ENCODE assay signal across 11 cellular contexts in genomic region chr9:121207371-121207940, GRCh38. TPM values are rescaled to one million over a fixed set of nuclear protein-coding genes. Genes with fewer than 3 reads are reported as not detected.
DNase-seq lines count a peak whose midpoint lies in the region; ATAC-seq, FAIRE-seq and TF ChIP-seq lines count a peak whose summit lies in the region.
"Had no signal": no experiment of that assay in that cellular context is flagged by ENCODE, and none has a peak within 500 bp of the region (broad histone marks: within the 10 kb centered on the region; RNA-seq: fewer than 3 reads in every experiment).

No MANE protein-coding gene starts in this region.

- no peaks in the 10 kb centered on the region for H3K36me3 ChIP-seq in small intestine (ENCODE audit: control insufficient read depth in 2 of 2, insufficient read depth in 2 of 2, low read length in 2 of 2)
- H3K36me3 ChIP-seq: thoracic aorta had no signal

- intact Hi-C loops in activated CD8-positive, alpha-beta T cell treated with anti-CD3 and anti-CD28 coated beads for 36 hours (cut with micrococcal nuclease) = no loop called here

- H3K9me3 ChIP-seq in small intestine (ENCODE audit: control insufficient read depth, low read depth) = no peaks in the 10 kb centered on the region
- H3K9me3 ChIP-seq: thoracic aorta had no signal

- peak overlapping the region; percentile 58 for H3K27ac Mint-ChIP-seq in activated CD8-positive, alpha-beta T cell treated with anti-CD3 and anti-CD28 coated beads for 36 hours

- H3K27me3 Mint-ChIP-seq in activated CD8-positive, alpha-beta T cell treated with anti-CD3 and anti-CD28 coated beads for 36 hours = no peaks in the 10 kb centered on the region
- H3K27me3 Mint-ChIP-seq: central memory CD8-positive, alpha-beta T cell had no signal

- peaks cover 0 to under 1% of the 10 kb centered on the region in 2 donors for H3K4me1 ChIP-seq in small intestine (ENCODE audit: control insufficient read depth in 2 of 2, insufficient read depth in 1 of 2, low read depth in 1 of 2, low read length in 1 of 2)

- no peak for TF ChIP-seq CTCF in activated CD8-positive, alpha-beta T cell treated with anti-CD3 and anti-CD28 coated beads for 36 hours (IDR thresholded peaks at IDR 0.05)

- no peak overlapping the region for H3K4me3 ChIP-seq in small intestine (ENCODE audit: low read depth in 1 of 2, low read length in 2 of 2)
- H3K4me3 ChIP-seq: thoracic aorta had no signal

- CTCF ChIA-PET in activated CD8-positive, alpha-beta T cell treated with anti-CD3 and anti-CD28 coated beads for 36 hours (lab: Charles Lee) = interaction anchor here (0.7 kb wide), 1 partner anchor 679 kb away, joined by 3 read pairs; no protein-coding TSS in a partner anchor

- H3K4me1 Mint-ChIP-seq in activated CD8-positive, alpha-beta T cell treated with anti-CD3 and anti-CD28 coated beads for 36 hours (ENCODE audit: low read depth) = peaks cover 29% of the 10 kb centered on the region

- H3K27me3 ChIP-seq in small intestine (ENCODE audit: control insufficient read depth in 2 of 2, insufficient read depth in 2 of 2, low read length in 2 of 2) = no peaks in the 10 kb centered on the region

- 71 to 90% (median 77%) methylated on average over 2 of the region's 2 CpGs for WGBS in small intestine, 3 donors

- DNase-seq in activated CD8-positive, alpha-beta T cell treated with anti-CD3 and anti-CD28 coated beads for 36 hours = peak; percentile 29
- DNase-seq in A172 (ENCODE audit: low spot score) (no peak), small intestine (no peak)
- no peak for DNase-seq in stimulated activated CD4-positive, alpha-beta T cell treated with anti-CD3 and anti-CD28 coated beads, Interleukin-2, amount 100 ng/mL, for 24 hours
- no peak for DNase-seq in stimulated activated CD4-positive, alpha-beta T cell treated with anti-CD3 and anti-CD28 coated beads, Interleukin-1b, Interleukin-23, amount 100 ng/mL, for 48 hours
- DNase-seq: retina had no signal

- no peak overlapping the region for H3K27ac ChIP-seq in small intestine (ENCODE audit: low read depth in 1 of 2, low read length in 1 of 2)
- H3K27ac ChIP-seq: thoracic aorta had no signal

- H3K36me3 Mint-ChIP-seq in activated CD8-positive, alpha-beta T cell treated with anti-CD3 and anti-CD28 coated beads for 36 hours (ENCODE audit: low read depth) = no peaks in the 10 kb centered on the region

- no peaks in the 10 kb centered on the region for H3K9me3 Mint-ChIP-seq in activated CD8-positive, alpha-beta T cell treated with anti-CD3 and anti-CD28 coated beads for 36 hours
- H3K9me3 Mint-ChIP-seq: central memory CD8-positive, alpha-beta T cell had no signal

- no peak overlapping the region for H3K4me3 Mint-ChIP-seq in activated CD8-positive, alpha-beta T cell treated with anti-CD3 and anti-CD28 coated beads for 36 hours
- H3K4me3 Mint-ChIP-seq: central memory CD8-positive, alpha-beta T cell had no signal

- FAIRE-seq in small intestine (lab: Jason Lieb, UNC) = no peak

- POLR2A ChIA-PET in activated CD8-positive, alpha-beta T cell treated with anti-CD3 and anti-CD28 coated beads for 36 hours (lab: Charles Lee) = interaction anchor here (0.6 kb wide), 1 partner anchor 352 kb away, joined by 3 read pairs; no protein-coding TSS in a partner anchor

- ATAC-seq in GM18499 (IDR thresholded peaks at IDR 0.05; ENCODE audit: insufficient read depth, unreplicated experiment) = peak; percentile 79
- ATAC-seq in GM21367 (IDR thresholded peaks at IDR 0.05; ENCODE audit: unreplicated experiment) = peak; percentile 70
- ATAC-seq in HG03175 (IDR thresholded peaks at IDR 0.05; ENCODE audit: unreplicated experiment) = peak; percentile 91
- peak; percentile 85 for ATAC-seq in activated CD8-positive, alpha-beta T cell treated with anti-CD3 and anti-CD28 coated beads for 36 hours

RNA-seq across cellular contexts. Expression of gene RAB14, which starts 5.8 kb away (rescaled TPM):
- 10 to 100 TPM; 54.3 to 55.5 TPM for total RNA-seq in activated CD8-positive, alpha-beta T cell treated with anti-CD3 and anti-CD28 coated beads for 36 hours
- total RNA-seq in A172 (2014; rRNA removed; shearing (Covaris generic)) = 39.4 and 39.5 TPM in 2 replicates
- polyA plus RNA-seq in small intestine = 10 to 100 TPM; 36.3 to 41.8 (median 39.4) TPM
